1 cellular context compared by ENCODE assay signal in genomic region chr1:234607091-234608025, GRCh38.
TF ChIP-seq lines count a peak whose summit lies in the region.

No MANE protein-coding gene starts in this region.

TF ChIP-seq in K562, 482 proteins besides CTCF, POLR2A, EP300 and RAD21 (continued from another document and continues in another):
- no peak for TF ChIP-seq RNF219 (CRISPR knock-in tag; IDR thresholded peaks at IDR 0.05)
- no peak for TF ChIP-seq ZNF778 (CRISPR knock-in tag; IDR thresholded peaks at IDR 0.05)
- TF ChIP-seq ZBTB11 (CRISPR knock-in tag; IDR thresholded peaks at IDR 0.05): no peak
- TF ChIP-seq TOE1 (IDR thresholded peaks at IDR 0.05; ENCODE audit: borderline replicate concordance): no peak
- TF ChIP-seq TOE1 (CRISPR knock-in tag; IDR thresholded peaks at IDR 0.05; ENCODE audit: borderline replicate concordance, low read depth): 0 out of 2 replicates have a peak, but pooled peaks have one; percentile 76
- TF ChIP-seq ZSCAN29 (IDR thresholded peaks at IDR 0.05): 0 out of 2 replicates have a peak, but pooled peaks have one; percentile 16
- no peak; a peak in 1 of 4 replicates for TF ChIP-seq ZNF639 (CRISPR knock-in tag; conservative IDR thresholded peaks at IDR 0.05 in 1 of 2, IDR thresholded peaks at IDR 0.05 in 1 of 2)
- no peak for TF ChIP-seq FOXK2 (conservative IDR thresholded peaks at IDR 0.05 in 1 of 2, IDR thresholded peaks at IDR 0.05 in 1 of 2; ENCODE audit: low read depth in 2 of 2)
- TF ChIP-seq CTBP1 (IDR thresholded peaks at IDR 0.05; ENCODE audit: borderline replicate concordance): no peak; the same call in none of the 2 replicates
- TF ChIP-seq EHMT2 (IDR thresholded peaks at IDR 0.05): no peak
- peak; percentile 8; the same call in 1 of the 2 replicates for TF ChIP-seq PHB2 (IDR thresholded peaks at IDR 0.05; ENCODE audit: low read depth)
- TF ChIP-seq LARP7 (IDR thresholded peaks at IDR 0.05): no peak
- TF ChIP-seq THRAP3 (IDR thresholded peaks at IDR 0.05; ENCODE audit: borderline replicate concordance): no peak; the same call in 1 of the 2 replicates
- peak; percentile 77; the same call in 1 of the 2 replicates for TF ChIP-seq ZBTB9 (CRISPR knock-in tag; IDR thresholded peaks at IDR 0.05)
- peak; percentile 41 for TF ChIP-seq TFE3 (CRISPR knock-in tag; IDR thresholded peaks at IDR 0.05)
- TF ChIP-seq CHD7 (IDR thresholded peaks at IDR 0.05; ENCODE audit: low read depth, low read length): no peak
- TF ChIP-seq RNF2 (IDR thresholded peaks at IDR 0.05): no peak
- TF ChIP-seq ZNF324 (CRISPR knock-in tag; IDR thresholded peaks at IDR 0.05): peak; percentile 23; the same call in 1 of the 2 replicates
- no peak for TF ChIP-seq CBFA2T3 (IDR thresholded peaks at IDR 0.05)
- no peak for TF ChIP-seq MCM7 (IDR thresholded peaks at IDR 0.05)
- no peak for TF ChIP-seq PREB (CRISPR knock-in tag; IDR thresholded peaks at IDR 0.05)
- TF ChIP-seq ZNF655 (CRISPR knock-in tag; IDR thresholded peaks at IDR 0.05): no peak
- no peak for TF ChIP-seq NFE2 (IDR thresholded peaks at IDR 0.05; ENCODE audit: low read depth)
- TF ChIP-seq ZNF184 (CRISPR knock-in tag; IDR thresholded peaks at IDR 0.05): no peak
- TF ChIP-seq HINFP (tag; conservative IDR thresholded peaks at IDR 0.05; ENCODE audit: low read depth): no peak
- TF ChIP-seq CREBBP (IDR thresholded peaks at IDR 0.05; ENCODE audit: low read depth, low read length): no peak
